Comparison of ENCODE assay signal across 8 cellular contexts in the genomic region with DNA sequence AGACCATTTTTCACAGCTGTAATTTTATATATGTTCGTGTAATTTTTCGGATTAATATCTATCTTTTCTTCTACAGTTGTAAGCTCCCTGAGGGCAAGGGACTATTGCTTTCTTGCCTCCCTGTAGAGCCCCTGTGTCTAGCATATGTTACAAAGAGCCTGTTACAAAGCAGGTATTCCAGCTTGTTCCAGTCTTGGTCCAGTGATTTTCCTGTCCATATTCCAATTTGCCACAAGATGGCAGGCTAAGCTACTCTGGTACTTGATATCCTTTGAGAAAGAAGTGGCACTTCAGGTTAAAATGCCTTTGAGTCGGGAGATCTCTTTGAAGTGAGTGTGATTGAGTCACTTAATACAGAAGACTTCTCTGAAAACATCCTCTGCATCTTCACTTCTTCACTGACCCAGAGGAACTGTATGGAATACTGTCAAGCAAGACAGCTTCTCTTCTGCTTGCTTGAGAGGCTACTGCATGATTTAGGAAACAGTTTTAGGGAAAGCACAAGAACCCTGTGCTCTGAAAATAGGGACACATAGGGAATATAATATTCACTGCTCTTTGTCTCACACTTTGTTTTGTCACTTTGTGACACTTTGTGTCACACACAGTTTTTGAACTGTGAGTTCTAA. TPM values are rescaled to one million over a fixed set of nuclear protein-coding genes. Genes with fewer than 3 reads are reported as not detected.
DNase-seq lines count a peak whose midpoint lies in the region; ATAC-seq and TF ChIP-seq lines count a peak whose summit lies in the region.

No MANE protein-coding gene starts in this region.

- peak; percentile 52 for TF ChIP-seq CTCF in NB4 (IDR thresholded peaks at IDR 0.05; ENCODE audit: low read depth, low read length)
- peak; percentile 94 for TF ChIP-seq CTCF in RWPE1 (conservative IDR thresholded peaks at IDR 0.05; ENCODE audit: low read depth)
- TF ChIP-seq CTCF in fibroblast of the aortic adventitia (IDR thresholded peaks at IDR 0.05; ENCODE audit: insufficient read depth, low read length) = peak; percentile 78

- CTCF ChIA-PET in RWPE1 (lab: Yijun Ruan, JAX) = interaction anchor here (0.6 to 3.2 kb wide), 22 partner anchors 11 to 786 kb away, joined by 3 to 42 read pairs (median 4); a partner anchor contains a TSS

- DNase-seq in EH (ENCODE audit: low read depth) (peak; percentile 58), NB4 (ENCODE audit: low read depth) (peak; percentile 56), RWPE1 (ENCODE audit: low spot score) (peak; percentile 64), fibroblast of the aortic adventitia (ENCODE audit: low read depth) (peak; percentile 66), renal cortical epithelial cell (ENCODE audit: low read depth) (peak; percentile 78)

- POLR2A ChIA-PET in RWPE1 (lab: Yijun Ruan, JAX; ENCODE audit: low non-redundant PET) = no interaction called here

- ATAC-seq in HG02798 (IDR thresholded peaks at IDR 0.05; ENCODE audit: poor library complexity, unreplicated experiment) (no peak), GM19395 (IDR thresholded peaks at IDR 0.05; ENCODE audit: unreplicated experiment) (no peak), HG03432 (IDR thresholded peaks at IDR 0.05; ENCODE audit: unreplicated experiment) (no peak)

- H3K27ac ChIP-seq in RWPE1 = no peak overlapping the region

- TF ChIP-seq POLR2A in NB4 (IDR thresholded peaks at IDR 0.05; ENCODE audit: extremely low read depth, insufficient read length) = no peak

- no peak overlapping the region for H3K4me3 ChIP-seq in NB4 (ENCODE audit: low read depth, low read length)
- no peak overlapping the region for H3K4me3 ChIP-seq in fibroblast of the aortic adventitia (ENCODE audit: low read depth, low read length)

RNA-seq across cellular contexts. Expression of a gene that starts 24.5 kb away (rescaled TPM):
- total RNA-seq in fibroblast of the aortic adventitia (ENCODE audit: low replicate concordance) (1.4 TPM in 2 replicates), renal cortical epithelial cell (0.69 and 1.6 TPM in 2 replicates)
